12 cellular contexts compared by ENCODE assay signal in genomic region chr7:50327443-50327842, GRCh38.
DNase-seq lines count a peak whose midpoint lies in the region; ATAC-seq, FAIRE-seq and TF ChIP-seq lines count a peak whose summit lies in the region.
"Had no signal": no experiment of that assay in that cellular context is flagged by ENCODE, and none has a peak within 500 bp of the region (broad histone marks: within the 10 kb centered on the region; RNA-seq: fewer than 3 reads in every experiment).

No MANE protein-coding gene starts in this region.

- H3K36me3 Mint-ChIP-seq in central memory CD8-positive, alpha-beta T cell (ENCODE audit: insufficient read depth): peaks cover 77% of the 10 kb centered on the region

- peak overlapping the region; percentile 49 for H3K27ac Mint-ChIP-seq in central memory CD8-positive, alpha-beta T cell (ENCODE audit: low read depth)

- H3K4me3 Mint-ChIP-seq in central memory CD8-positive, alpha-beta T cell: no peak overlapping the region

- TF ChIP-seq POLR2A in H54 (IDR thresholded peaks at IDR 0.05; ENCODE audit: low read depth, low read length): no peak

- no peaks in the 10 kb centered on the region for H3K9me3 Mint-ChIP-seq in central memory CD8-positive, alpha-beta T cell

- H3K27me3 Mint-ChIP-seq in central memory CD8-positive, alpha-beta T cell: no peaks in the 10 kb centered on the region

- no peak for FAIRE-seq in H54 (lab: Jason Lieb, UNC)

- ATAC-seq in GM18508 (IDR thresholded peaks at IDR 0.05; ENCODE audit: insufficient read depth, unreplicated experiment) (peak; percentile 44), GM19467 (IDR thresholded peaks at IDR 0.05; ENCODE audit: unreplicated experiment) (peak; percentile 31), HG03159 (IDR thresholded peaks at IDR 0.05; ENCODE audit: unreplicated experiment) (peak; percentile 35), HG03196 (IDR thresholded peaks at IDR 0.05; ENCODE audit: unreplicated experiment) (no peak)
- no peak for ATAC-seq in central memory CD8-positive, alpha-beta T cell (replicated peaks; ENCODE audit: extremely low read depth, poor library complexity, severe bottlenecking)
- ATAC-seq: sciatic nerve had no signal

- peaks cover 68% of the 10 kb centered on the region for H3K4me1 Mint-ChIP-seq in central memory CD8-positive, alpha-beta T cell

- DNase-seq in central memory CD8-positive, alpha-beta T cell (ENCODE audit: low spot score in 2 of 2): no peak
- DNase-seq in cerebellar nuclear complex (lab: John Stamatoyannopoulos, UW) (no peak), NCI-H146 (lab: John Stamatoyannopoulos, UW) (no peak), H54 (ENCODE audit: insufficient read length, low spot score) (no peak)
- DNase-seq: esophagus squamous epithelium; NCI-H1436; NK-92 treated with Interleukin-12 subunit alpha and Interleukin-12 subunit beta, amount 100 ng/mL, for 24 hours had no signal

Comparison
In these comparisons a context has a peak if more than half of its experiments do, and no peak if none do; other contexts are left out.
1. ATAC-seq: peak in GM18508 (single experiment), GM19467 (single experiment) and HG03159 (single experiment); none in central memory CD8-positive, alpha-beta T cell (single experiment) and HG03196 (single experiment).